In the genomic region with DNA sequence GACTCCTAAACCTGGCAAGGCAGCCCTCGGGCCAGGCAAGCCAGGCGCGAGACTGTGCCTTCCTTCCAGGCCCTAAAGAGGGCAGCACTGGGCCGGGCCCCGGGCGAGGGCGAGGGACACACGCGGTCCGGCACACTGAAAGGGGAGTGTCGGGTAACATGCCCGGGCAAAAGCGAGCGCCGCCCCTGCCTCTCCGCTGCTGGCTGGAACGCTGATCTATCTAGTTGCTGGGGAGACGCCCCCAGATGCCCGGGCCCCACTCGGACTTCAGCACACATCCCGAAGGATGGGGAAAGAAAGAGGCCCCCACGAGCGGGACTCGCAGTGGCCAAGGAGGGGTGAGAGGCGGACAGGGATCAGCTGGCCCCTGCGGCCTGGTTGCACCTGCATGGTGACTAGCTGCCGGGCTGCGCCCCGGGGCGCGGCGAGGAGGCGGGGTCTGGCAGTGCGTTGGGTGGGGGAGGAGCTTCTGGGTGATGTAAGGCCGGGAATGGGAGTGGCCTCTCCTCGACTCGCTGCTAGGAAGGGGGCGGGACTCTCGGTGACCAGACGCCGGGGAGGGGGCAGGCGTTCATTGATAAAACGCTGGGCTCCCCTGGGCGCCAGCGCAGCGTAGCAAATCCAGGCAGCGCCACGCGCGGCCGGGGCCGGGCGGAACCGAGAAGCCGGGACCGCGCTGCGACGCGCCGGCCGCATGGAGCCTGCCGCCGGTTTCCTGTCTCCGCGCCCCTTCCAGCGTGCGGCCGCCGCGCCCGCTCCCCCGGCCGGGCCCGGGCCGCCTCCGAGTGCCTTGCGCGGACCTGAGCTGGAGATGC, we compare ENCODE assay signal across 1 cellular context.
TF ChIP-seq lines count a peak whose summit lies in the region.

TSS of gene PLK3 (plus strand) at position 608 of the 815 bp plus-strand sequence. CDS start at position 695, 87 bp downstream.

TF ChIP-seq in HepG2, 621 proteins besides CTCF, POLR2A, EP300 and RAD21 (continued from another document and continues in another):
- TF ChIP-seq HOXD1 (CRISPR knock-in tag; IDR thresholded peaks at IDR 0.05) (peak; percentile 36; the same call in 1 of the 2 replicates), ZBTB42 (CRISPR knock-in tag; IDR thresholded peaks at IDR 0.05) (peak; percentile 27; the same call in 1 of the 2 replicates), MEIS2 (CRISPR knock-in tag; IDR thresholded peaks at IDR 0.05) (peak; percentile 74), E2F5 (CRISPR knock-in tag; conservative IDR thresholded peaks at IDR 0.05) (no peak; the same call in 1 of the 2 replicates), RFX3 (CRISPR knock-in tag; IDR thresholded peaks at IDR 0.05) (no peak; the same call in 1 of the 2 replicates), NFIB (CRISPR knock-in tag; IDR thresholded peaks at IDR 0.05; ENCODE audit: borderline replicate concordance) (no peak), MBNL3 (CRISPR knock-in tag; conservative IDR thresholded peaks at IDR 0.05) (no peak), KMT2A (CRISPR knock-in tag; IDR thresholded peaks at IDR 0.05) (no peak; the same call in 1 of the 2 replicates), AKAP8 (CRISPR knock-in tag; IDR thresholded peaks at IDR 0.05) (peak; percentile 51; the same call in 1 of the 2 replicates), GPN1 (CRISPR knock-in tag; IDR thresholded peaks at IDR 0.05; ENCODE audit: borderline replicate concordance) (no peak), HNF4A (CRISPR knock-in tag; IDR thresholded peaks at IDR 0.05) (peak; percentile 25; the same call in 1 of the 2 replicates), ZNF543 (CRISPR knock-in tag; IDR thresholded peaks at IDR 0.05) (peak; percentile 94), ZNF83 (CRISPR knock-in tag; IDR thresholded peaks at IDR 0.05; ENCODE audit: borderline replicate concordance) (peak; percentile 80; the same call in 1 of the 2 replicates), ZNF629 (CRISPR knock-in tag; conservative IDR thresholded peaks at IDR 0.05) (no peak), MED1 (CRISPR knock-in tag; IDR thresholded peaks at IDR 0.05) (peak; percentile 63), ATF5 (CRISPR knock-in tag; IDR thresholded peaks at IDR 0.05; ENCODE audit: low read depth) (peak; percentile 97), SUZ12 (IDR thresholded peaks at IDR 0.05; ENCODE audit: low read depth, low read length) (no peak), ZNF407 (CRISPR knock-in tag; IDR thresholded peaks at IDR 0.05; ENCODE audit: not compliant biosample characterization) (peak; percentile 62), ESRRA (CRISPR knock-in tag; IDR thresholded peaks at IDR 0.05; ENCODE audit: low read depth) (no peak; the same call in 1 of the 2 replicates), TP53 (CRISPR knock-in tag; conservative IDR thresholded peaks at IDR 0.05) (peak; percentile 99), RCOR2 (CRISPR knock-in tag; IDR thresholded peaks at IDR 0.05) (no peak), ZNF274 (CRISPR knock-in tag; IDR thresholded peaks at IDR 0.05) (peak; percentile 74), U2AF2 (IDR thresholded peaks at IDR 0.05; ENCODE audit: low read depth, low read length) (0 out of 2 replicates have a peak, but pooled peaks have one; percentile 50), ZFYVE20 (CRISPR knock-in tag; IDR thresholded peaks at IDR 0.05; ENCODE audit: borderline replicate concordance, low read depth) (no peak), ZNF496 (CRISPR knock-in tag; IDR thresholded peaks at IDR 0.05; ENCODE audit: insufficient replicate concordance) (no peak), KDM6A (CRISPR knock-in tag; IDR thresholded peaks at IDR 0.05; ENCODE audit: low read depth) (peak; percentile 40), CBX2 (IDR thresholded peaks at IDR 0.05; ENCODE audit: low read depth, low read length) (no peak), CBX2 (CRISPR knock-in tag; IDR thresholded peaks at IDR 0.05; ENCODE audit: low read depth) (no peak), ZNF264 (CRISPR knock-in tag; IDR thresholded peaks at IDR 0.05) (no peak), CEBPG (CRISPR knock-in tag; IDR thresholded peaks at IDR 0.05) (peak; percentile 55), FOXO1 (CRISPR knock-in tag; IDR thresholded peaks at IDR 0.05) (peak; percentile 52; the same call in 1 of the 2 replicates), REL (CRISPR knock-in tag; conservative IDR thresholded peaks at IDR 0.05) (peak; percentile 82; the same call in 1 of the 2 replicates), ZMYM2 (CRISPR knock-in tag; IDR thresholded peaks at IDR 0.05) (no peak), NFKBIZ (CRISPR knock-in tag; IDR thresholded peaks at IDR 0.05) (no peak), ASH2L (IDR thresholded peaks at IDR 0.05; ENCODE audit: insufficient read length, low read depth, low read length) (peak; percentile 53), XBP1 (CRISPR knock-in tag; IDR thresholded peaks at IDR 0.05) (no peak), HNRNPLL (IDR thresholded peaks at IDR 0.05; ENCODE audit: low read depth, low read length, poor library complexity, severe bottlenecking) (peak; percentile 74), DNMT1 (CRISPR knock-in tag; IDR thresholded peaks at IDR 0.05) (no peak), ZNF503 (CRISPR knock-in tag; IDR thresholded peaks at IDR 0.05) (no peak; the same call in 1 of the 2 replicates), SRF (IDR thresholded peaks at IDR 0.05; ENCODE audit: low read depth, low read length) (0 out of 2 replicates have a peak, but pooled peaks have one; percentile 5), MAFK (conservative IDR thresholded peaks at IDR 0.05 in 1 of 2, IDR thresholded peaks at IDR 0.05 in 1 of 2; ENCODE audit: low read length in 2 of 2) (no peak), LCORL (IDR thresholded peaks at IDR 0.05) (no peak), LCORL (CRISPR knock-in tag; IDR thresholded peaks at IDR 0.05) (peak; percentile 94), ZNF678 (CRISPR knock-in tag; IDR thresholded peaks at IDR 0.05) (peak; percentile 82), ZNF550 (CRISPR knock-in tag; IDR thresholded peaks at IDR 0.05; ENCODE audit: borderline replicate concordance) (peak; percentile 89)
- TF ChIP-seq, protein P1, sequence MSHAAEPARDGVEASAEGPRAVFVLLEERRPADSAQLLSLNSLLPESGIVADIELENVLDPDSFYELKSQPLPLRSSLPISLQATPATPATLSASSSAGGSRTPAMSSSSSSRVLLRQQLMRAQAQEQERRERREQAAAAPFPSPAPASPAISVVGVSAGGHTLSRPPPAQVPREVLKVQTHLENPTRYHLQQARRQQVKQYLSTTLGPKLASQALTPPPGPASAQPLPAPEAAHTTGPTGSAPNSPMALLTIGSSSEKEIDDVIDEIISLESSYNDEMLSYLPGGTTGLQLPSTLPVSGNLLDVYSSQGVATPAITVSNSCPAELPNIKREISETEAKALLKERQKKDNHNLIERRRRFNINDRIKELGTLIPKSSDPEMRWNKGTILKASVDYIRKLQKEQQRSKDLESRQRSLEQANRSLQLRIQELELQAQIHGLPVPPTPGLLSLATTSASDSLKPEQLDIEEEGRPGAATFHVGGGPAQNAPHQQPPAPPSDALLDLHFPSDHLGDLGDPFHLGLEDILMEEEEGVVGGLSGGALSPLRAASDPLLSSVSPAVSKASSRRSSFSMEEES (CRISPR knock-in tag; IDR thresholded peaks at IDR 0.05) = peak; percentile 74
- TF ChIP-seq, protein P2, sequence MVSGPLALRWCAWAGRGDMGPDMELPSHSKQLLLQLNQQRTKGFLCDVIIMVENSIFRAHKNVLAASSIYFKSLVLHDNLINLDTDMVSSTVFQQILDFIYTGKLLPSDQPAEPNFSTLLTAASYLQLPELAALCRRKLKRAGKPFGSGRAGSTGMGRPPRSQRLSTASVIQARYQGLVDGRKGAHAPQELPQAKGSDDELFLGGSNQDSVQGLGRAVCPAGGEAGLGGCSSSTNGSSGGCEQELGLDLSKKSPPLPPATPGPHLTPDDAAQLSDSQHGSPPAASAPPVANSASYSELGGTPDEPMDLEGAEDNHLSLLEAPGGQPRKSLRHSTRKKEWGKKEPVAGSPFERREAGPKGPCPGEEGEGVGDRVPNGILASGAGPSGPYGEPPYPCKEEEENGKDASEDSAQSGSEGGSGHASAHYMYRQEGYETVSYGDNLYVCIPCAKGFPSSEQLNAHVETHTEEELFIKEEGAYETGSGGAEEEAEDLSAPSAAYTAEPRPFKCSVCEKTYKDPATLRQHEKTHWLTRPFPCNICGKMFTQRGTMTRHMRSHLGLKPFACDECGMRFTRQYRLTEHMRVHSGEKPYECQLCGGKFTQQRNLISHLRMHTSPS (CRISPR knock-in tag; IDR thresholded peaks at IDR 0.05; ENCODE audit: low read depth) = peak; percentile 78; the same call in 1 of the 2 replicates
- TF ChIP-seq, protein P3, sequence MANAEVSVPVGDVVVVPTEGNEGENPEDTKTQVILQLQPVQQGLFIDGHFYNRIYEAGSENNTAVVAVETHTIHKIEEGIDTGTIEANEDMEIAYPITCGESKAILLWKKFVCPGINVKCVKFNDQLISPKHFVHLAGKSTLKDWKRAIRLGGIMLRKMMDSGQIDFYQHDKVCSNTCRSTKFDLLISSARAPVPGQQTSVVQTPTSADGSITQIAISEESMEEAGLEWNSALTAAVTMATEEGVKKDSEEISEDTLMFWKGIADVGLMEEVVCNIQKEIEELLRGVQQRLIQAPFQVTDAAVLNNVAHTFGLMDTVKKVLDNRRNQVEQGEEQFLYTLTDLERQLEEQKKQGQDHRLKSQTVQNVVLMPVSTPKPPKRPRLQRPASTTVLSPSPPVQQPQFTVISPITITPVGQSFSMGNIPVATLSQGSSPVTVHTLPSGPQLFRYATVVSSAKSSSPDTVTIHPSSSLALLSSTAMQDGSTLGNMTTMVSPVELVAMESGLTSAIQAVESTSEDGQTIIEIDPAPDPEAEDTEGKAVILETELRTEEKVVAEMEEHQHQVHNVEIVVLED (CRISPR knock-in tag; IDR thresholded peaks at IDR 0.05; ENCODE audit: borderline replicate concordance) = peak; percentile 68; the same call in 1 of the 2 replicates
